Comparison of ENCODE assay signal across 1 cellular context in the genomic region with DNA sequence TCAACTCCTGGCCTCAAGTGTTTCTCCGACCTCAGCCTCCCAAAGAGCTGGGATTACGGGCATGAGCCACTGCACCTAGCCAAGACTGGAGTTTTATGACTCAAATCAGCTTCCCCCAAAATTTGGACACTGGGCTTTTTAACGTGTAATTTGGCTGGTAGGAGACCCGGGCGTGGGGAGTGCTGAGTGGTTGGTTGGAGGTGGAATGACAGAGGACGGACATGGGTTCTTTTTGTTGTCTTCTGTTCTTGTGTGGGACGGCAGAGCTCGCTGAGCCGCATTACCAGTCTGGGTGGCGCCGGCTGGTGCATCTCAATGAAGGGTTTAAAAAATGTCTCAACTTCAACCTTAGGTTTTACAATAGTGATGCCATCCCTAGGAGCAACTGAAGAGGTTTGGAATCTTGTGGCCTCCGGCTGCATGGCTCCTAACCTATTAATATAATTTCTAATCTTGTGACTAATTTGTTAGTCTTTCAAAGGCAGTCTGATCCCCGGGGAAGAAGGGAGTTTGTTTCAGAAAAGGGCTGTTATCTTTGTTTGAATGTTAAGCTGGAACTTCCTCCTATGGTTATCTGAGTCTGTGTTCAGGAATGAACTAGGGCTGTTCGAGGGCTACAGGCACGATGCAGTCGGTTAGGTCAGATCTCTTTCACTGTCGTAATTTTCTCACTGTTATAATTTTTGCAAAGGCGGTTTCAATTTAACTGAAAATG.
A peak's percentile ranks its signal among the peaks of the same experiment; 100 is the strongest.
TF ChIP-seq lines count a peak whose summit lies in the region.

No MANE protein-coding gene starts in this region.

TF ChIP-seq in K562, 482 proteins besides CTCF, POLR2A, EP300 and RAD21:
- peak; percentile 35; the same call in 1 of the 2 replicates for TF ChIP-seq L3MBTL2 (IDR thresholded peaks at IDR 0.05)
